9 cellular contexts compared by ENCODE assay signal in the genomic region with DNA sequence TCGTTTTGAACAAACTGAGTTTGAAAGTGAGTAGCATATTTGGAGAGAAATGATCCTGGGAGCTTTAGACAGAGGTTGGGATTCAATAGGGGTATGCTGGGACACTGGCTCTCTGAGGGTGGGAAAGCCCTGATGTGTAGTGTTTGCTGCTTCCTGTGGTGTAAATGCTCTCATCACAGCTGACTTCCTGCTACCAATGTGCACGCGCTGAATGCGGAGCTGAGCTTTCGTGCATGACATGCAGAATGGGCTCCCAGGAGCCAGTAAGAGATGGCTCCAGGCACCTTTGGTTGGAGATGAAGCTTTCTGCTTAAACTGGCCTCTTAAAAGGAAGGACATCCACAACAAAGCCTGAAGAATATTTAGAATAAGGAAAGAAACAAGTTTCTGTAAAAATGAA.
DNase-seq lines count a peak whose midpoint lies in the region; ATAC-seq, FAIRE-seq and TF ChIP-seq lines count a peak whose summit lies in the region.
"Had no signal": no experiment of that assay in that cellular context is flagged by ENCODE, and none has a peak within 500 bp of the region (broad histone marks: within the 10 kb centered on the region; RNA-seq: fewer than 3 reads in every experiment).

No MANE protein-coding gene starts in this region.

- no peak overlapping the region for H3K27ac Mint-ChIP-seq in activated T-helper 1 cell treated with anti-CD3 and anti-CD28 coated beads, Interleukin-12 subunit alpha, Interleukin-12 subunit beta, Interleukin-2, Interleukin-4 antibody, amounts not matched to agents 30 ng/mL and 10 ng/mL and 1 ng/mL, durations not matched to agents 14 hours and 24 hours and 36 hours

- H3K36me3 Mint-ChIP-seq in activated T-helper 1 cell treated with anti-CD3 and anti-CD28 coated beads, Interleukin-12 subunit alpha, Interleukin-12 subunit beta, Interleukin-2, Interleukin-4 antibody, amounts not matched to agents 30 ng/mL and 10 ng/mL and 1 ng/mL, durations not matched to agents 14 hours and 24 hours and 36 hours (ENCODE audit: low read depth): no peaks in the 10 kb centered on the region

- intact Hi-C loops in activated T-helper 1 cell treated with anti-CD3 and anti-CD28 coated beads, Interleukin-12 subunit alpha, Interleukin-12 subunit beta, Interleukin-2, Interleukin-4 antibody, amounts not matched to agents 30 ng/mL and 10 ng/mL and 1 ng/mL, durations not matched to agents 14 hours and 24 hours and 36 hours (cut with micrococcal nuclease): no loop called here

- peak; percentile 99 for FAIRE-seq in GM12891 (lab: Jason Lieb, UNC)

- TF ChIP-seq POLR2A in GM12891 (IDR thresholded peaks at IDR 0.05; ENCODE audit: low read depth, low read length): peak; percentile 64; the same call in 1 of the 2 replicates

- peak overlapping the region; percentile 32 for H3K4me3 Mint-ChIP-seq in activated T-helper 1 cell treated with anti-CD3 and anti-CD28 coated beads, Interleukin-12 subunit alpha, Interleukin-12 subunit beta, Interleukin-2, Interleukin-4 antibody, amounts not matched to agents 30 ng/mL and 10 ng/mL and 1 ng/mL, durations not matched to agents 14 hours and 24 hours and 36 hours

- no peaks in the 10 kb centered on the region for H3K9me3 Mint-ChIP-seq in activated T-helper 1 cell treated with anti-CD3 and anti-CD28 coated beads, Interleukin-12 subunit alpha, Interleukin-12 subunit beta, Interleukin-2, Interleukin-4 antibody, amounts not matched to agents 30 ng/mL and 10 ng/mL and 1 ng/mL, durations not matched to agents 14 hours and 24 hours and 36 hours

- peaks cover 4% of the 10 kb centered on the region for H3K27me3 Mint-ChIP-seq in activated T-helper 1 cell treated with anti-CD3 and anti-CD28 coated beads, Interleukin-12 subunit alpha, Interleukin-12 subunit beta, Interleukin-2, Interleukin-4 antibody, amounts not matched to agents 30 ng/mL and 10 ng/mL and 1 ng/mL, durations not matched to agents 14 hours and 24 hours and 36 hours (ENCODE audit: insufficient read depth)

- ATAC-seq in GM19372 (IDR thresholded peaks at IDR 0.05; ENCODE audit: low read depth, unreplicated experiment) (peak; percentile 57), HG03064 (IDR thresholded peaks at IDR 0.05; ENCODE audit: low read depth, unreplicated experiment) (peak; percentile 47)

- DNase-seq in GM12891 (ENCODE audit: insufficient read length, low spot score) (no peak), H4 (ENCODE audit: low spot score) (no peak), NCI-H345 treated with DMSO at 0.1 percent for 48 hours (lab: John Stamatoyannopoulos, UW; ENCODE audit: unreplicated experiment) (no peak), cerebellum (ENCODE audit: low spot score) (no peak)
- no peak for DNase-seq in activated T-helper 1 cell treated with anti-CD3 and anti-CD28 coated beads, Interleukin-12 subunit alpha, Interleukin-12 subunit beta, Interleukin-2, Interleukin-4 antibody, amounts not matched to agents 30 ng/mL and 10 ng/mL and 1 ng/mL, durations not matched to agents 14 hours and 24 hours and 36 hours (ENCODE audit: low spot score)
- no peak for DNase-seq in activated CD4-positive, alpha-beta T cell treated with anti-CD3 and anti-CD28 coated beads for 48 hours
- DNase-seq: stimulated activated CD4-positive, alpha-beta T cell treated with anti-CD3 and anti-CD28 coated beads, Interleukin-12 subunit alpha, Interleukin-12 subunit beta, amount 100 ng/mL, for 4 hours had no signal

- H3K4me1 Mint-ChIP-seq in activated T-helper 1 cell treated with anti-CD3 and anti-CD28 coated beads, Interleukin-12 subunit alpha, Interleukin-12 subunit beta, Interleukin-2, Interleukin-4 antibody, amounts not matched to agents 30 ng/mL and 10 ng/mL and 1 ng/mL, durations not matched to agents 14 hours and 24 hours and 36 hours (ENCODE audit: low read depth): peaks cover 8% of the 10 kb centered on the region

TF ChIP-seq in GM12891, 5 proteins besides CTCF, POLR2A, EP300 and RAD21:
- TF ChIP-seq SPI1 (IDR thresholded peaks at IDR 0.05; ENCODE audit: low read depth, low read length) (no peak), PAX5 (IDR thresholded peaks at IDR 0.05; ENCODE audit: insufficient read depth, low read length, severe bottlenecking) (no peak), POLR2AphosphoS5 (IDR thresholded peaks at IDR 0.05; ENCODE audit: low read depth, low read length) (peak; percentile 54; the same call in 1 of the 2 replicates), TAF1 (IDR thresholded peaks at IDR 0.05; ENCODE audit: low read depth, low read length) (peak; percentile 65), POU2F2 (IDR thresholded peaks at IDR 0.05; ENCODE audit: low read depth, low read length) (peak; percentile 65; the same call in 1 of the 2 replicates)
